Comparison of ENCODE assay signal across 9 cellular contexts in the genomic region with DNA sequence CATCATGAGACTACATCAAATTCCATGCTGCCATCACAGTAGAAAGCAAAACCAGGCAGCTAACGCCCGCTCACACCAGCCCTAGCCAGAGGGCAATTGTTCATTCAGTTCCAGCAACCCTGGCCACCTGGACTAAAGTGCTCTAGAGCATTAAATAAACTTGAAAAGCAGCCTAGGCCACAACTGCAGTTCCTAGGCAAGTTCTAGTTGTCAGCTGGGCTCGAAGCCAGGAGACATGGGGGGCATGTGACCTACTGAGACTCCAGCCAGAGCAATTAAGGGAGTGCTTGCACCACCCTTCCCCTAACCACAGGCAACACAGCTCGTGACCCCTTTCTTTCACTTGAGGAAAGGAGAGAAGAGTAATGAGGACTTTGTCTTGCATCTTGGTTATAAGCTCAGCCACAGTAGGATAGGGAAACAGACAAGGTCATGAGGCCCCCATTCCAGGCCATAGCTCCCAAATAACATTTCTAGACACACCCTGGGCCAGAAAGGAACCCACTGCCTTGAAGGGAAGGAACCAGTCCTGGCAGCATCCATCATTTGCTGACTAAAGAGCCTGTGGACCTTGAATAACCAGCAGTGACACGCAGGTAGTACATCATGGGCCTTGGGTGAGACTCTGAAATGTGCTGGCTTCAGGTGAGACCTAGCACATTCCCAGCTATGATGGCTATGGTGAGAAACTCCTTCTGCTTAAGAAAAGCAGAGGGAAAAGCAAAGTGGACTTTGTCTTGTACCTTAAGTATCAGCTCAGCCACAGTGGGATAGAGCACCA.
DNase-seq lines count a peak whose midpoint lies in the region; TF ChIP-seq lines count a peak whose summit lies in the region.
"Had no signal": no experiment of that assay in that cellular context is flagged by ENCODE, and none has a peak within 500 bp of the region (broad histone marks: within the 10 kb centered on the region; RNA-seq: fewer than 3 reads in every experiment).

No MANE protein-coding gene starts in this region.

- no peak overlapping the region for H3K4me3 Mint-ChIP-seq in Calu3 (ENCODE audit: low read depth, unreplicated experiment)
- H3K4me3 Mint-ChIP-seq in mesothelial cell of epicardium = no peak overlapping the region

- no peaks in the 10 kb centered on the region for H3K79me2 ChIP-seq in OCI-LY7 (ENCODE audit: insufficient read depth, low read depth, low read length)

- BruUV-seq in Calu3 (replicated peaks; lab: Mats Ljungman, UMichigan) (no TSS peak), OCI-LY7 (replicated peaks; lab: Mats Ljungman, UMichigan) (no TSS peak), A673 (replicated peaks; lab: Mats Ljungman, UMichigan) (no TSS peak)

- H3K36me3 Mint-ChIP-seq in Calu3 (ENCODE audit: insufficient read depth, unreplicated experiment) (no peaks in the 10 kb centered on the region), mesothelial cell of epicardium (peaks cover 46% of the 10 kb centered on the region)

- intact Hi-C loops in Calu3 (cut with micrococcal nuclease; ENCODE audit: unreplicated experiment) = no loop called here
- intact Hi-C loops in OCI-LY7 (cut with micrococcal nuclease; ENCODE audit: unreplicated experiment) = no loop called here
- intact Hi-C loops in A673 (cut with micrococcal nuclease; ENCODE audit: unreplicated experiment) = no loop called here

- H3K9me3 Mint-ChIP-seq in Calu3 (ENCODE audit: low read depth, unreplicated experiment) (no peaks in the 10 kb centered on the region), mesothelial cell of epicardium (peaks cover 41% of the 10 kb centered on the region)

- peaks cover 27% of the 10 kb centered on the region for H3K4me1 Mint-ChIP-seq in Calu3 (ENCODE audit: low read depth, unreplicated experiment)
- H3K4me1 Mint-ChIP-seq in mesothelial cell of epicardium = peaks cover 7% of the 10 kb centered on the region

- H3K27me3 Mint-ChIP-seq in Calu3 (ENCODE audit: unreplicated experiment) (no peaks in the 10 kb centered on the region), mesothelial cell of epicardium (ENCODE audit: low read depth) (no peaks in the 10 kb centered on the region)

- H3K36me3 ChIP-seq in OCI-LY7 (ENCODE audit: insufficient read depth, low read length) (peaks cover 45% of the 10 kb centered on the region), A673 (ENCODE audit: insufficient read depth, low read length, poor library complexity, severe bottlenecking) (peaks cover 13% of the 10 kb centered on the region)
- H3K36me3 ChIP-seq: ascending aorta had no signal

- peak; percentile 51 for DNase-seq in Calu3
- peak; percentile 49 for DNase-seq in NCI-H2196 (lab: John Stamatoyannopoulos, UW; ENCODE audit: unreplicated experiment)
- DNase-seq in cortex of kidney (lab: John Stamatoyannopoulos, UW) = peak; percentile 6
- DNase-seq in mesothelial cell of epicardium (ENCODE audit: low spot score in 2 of 2, unreplicated experiment in 2 of 2) = no peak
- DNase-seq in T-helper 2 cell = no peak
- DNase-seq in central memory CD4-positive, alpha-beta T cell = no peak
- no peak for DNase-seq in OCI-LY7 (ENCODE audit: low spot score)
- DNase-seq in A673 (ENCODE audit: low spot score) = no peak

- H3K4me3 ChIP-seq in OCI-LY7 (ENCODE audit: low read depth, low read length, poor library complexity, severe bottlenecking) (no peak overlapping the region), A673 (ENCODE audit: low read depth, low read length, poor library complexity, severe bottlenecking) (no peak overlapping the region)
- H3K4me3 ChIP-seq: ascending aorta had no signal

- no peak overlapping the region for H2AFZ ChIP-seq in OCI-LY7 (ENCODE audit: low read length)

- H4K20me1 ChIP-seq in OCI-LY7 (ENCODE audit: insufficient read depth, low read length) = no peaks in the 10 kb centered on the region

- H3K27ac ChIP-seq in OCI-LY7 (ENCODE audit: low read depth, low read length, poor library complexity, severe bottlenecking) (no peak overlapping the region), A673 (ENCODE audit: low read depth, low read length, poor library complexity, severe bottlenecking) (no peak overlapping the region)
- H3K27ac ChIP-seq: ascending aorta had no signal

- H3K9me2 ChIP-seq in OCI-LY7 (ENCODE audit: insufficient read depth, low read length) = no peaks in the 10 kb centered on the region

- TF ChIP-seq CTCF in Calu3 (IDR thresholded peaks at IDR 0.05; ENCODE audit: unreplicated experiment) = no peak
- TF ChIP-seq CTCF in mesothelial cell of epicardium (IDR thresholded peaks at IDR 0.05; ENCODE audit: unreplicated experiment) = no peak
- no peak for TF ChIP-seq CTCF in OCI-LY7 (conservative IDR thresholded peaks at IDR 0.05; ENCODE audit: low read length)
- no peak for TF ChIP-seq CTCF in A673 (conservative IDR thresholded peaks at IDR 0.05; ENCODE audit: low read depth, low read length)

- H3K9me3 ChIP-seq in OCI-LY7 (ENCODE audit: low read length) (peaks cover 25% of the 10 kb centered on the region), A673 (ENCODE audit: low read depth, low read length, poor library complexity, severe bottlenecking) (peaks cover 17% of the 10 kb centered on the region)

- no peaks in the 10 kb centered on the region for H3K4me1 ChIP-seq in OCI-LY7 (ENCODE audit: insufficient read depth, low read length, poor library complexity, severe bottlenecking)
- H3K4me1 ChIP-seq in A673 (ENCODE audit: insufficient read depth, low read length, poor library complexity, severe bottlenecking) = peaks cover 10% of the 10 kb centered on the region
- H3K4me1 ChIP-seq: ascending aorta had no signal

- no peak overlapping the region for H3K27ac Mint-ChIP-seq in Calu3 (ENCODE audit: unreplicated experiment)
- H3K27ac Mint-ChIP-seq in mesothelial cell of epicardium = peak overlapping the region; percentile 43

- H3K27me3 ChIP-seq in A673 (replicated peaks; ENCODE audit: insufficient read depth, low read depth, low read length, poor library complexity) = no peaks in the 10 kb centered on the region
- H3K27me3 ChIP-seq: ascending aorta had no signal

- CTCF ChIA-PET in Calu3 (lab: Charles Lee) = no interaction called here
- CTCF ChIA-PET in OCI-LY7 (lab: Charles Lee; ENCODE audit: unreplicated experiment) = no interaction called here
- CTCF ChIA-PET in A673 (lab: Charles Lee) = no interaction called here

- POLR2A ChIA-PET in OCI-LY7 (lab: Charles Lee) = no interaction called here
- POLR2A ChIA-PET in A673 (lab: Charles Lee; ENCODE audit: low non-redundant PET) = no interaction called here

- no peak overlapping the region for H3K4me2 ChIP-seq in OCI-LY7 (ENCODE audit: low read length)

Comparison
In these comparisons a context has a peak if more than half of its experiments do, and no peak if none do; other contexts are left out.
1. DNase-seq: peak in Calu3 (single experiment), NCI-H2196 (single experiment) and cortex of kidney (single experiment); none in mesothelial cell of epicardium (0 of 2), T-helper 2 cell (0 of 5), central memory CD4-positive, alpha-beta T cell (single experiment), OCI-LY7 (single experiment) and A673 (single experiment).